8 cellular contexts compared by ENCODE assay signal in genomic region chr10:80504897-80505465, GRCh38. TPM values are rescaled to one million over a fixed set of nuclear protein-coding genes. Genes with fewer than 3 reads are reported as not detected.
A peak's percentile ranks its signal among the peaks of the same experiment; 100 is the strongest.
DNase-seq lines count a peak whose midpoint lies in the region; ATAC-seq and TF ChIP-seq lines count a peak whose summit lies in the region.

No MANE protein-coding gene starts in this region.

- H3K27me3 Mint-ChIP-seq in T-helper 17 cell (no peaks in the 10 kb centered on the region), neural crest cell (ENCODE audit: low read depth) (no peaks in the 10 kb centered on the region)

- H3K27me3 ChIP-seq in BLaER1 treated with 17β-estradiol and CSF1 and Interleukin-3, amounts not matched to agents 10 nM and 100 nM: no peaks in the 10 kb centered on the region
- H3K27me3 ChIP-seq in esophagus muscularis mucosa: no peaks in the 10 kb centered on the region

- H3K9me3 Mint-ChIP-seq in neural crest cell: no peaks in the 10 kb centered on the region

- H3K4me1 Mint-ChIP-seq in T-helper 17 cell (peaks cover 54% of the 10 kb centered on the region), neural crest cell (peaks cover 74% of the 10 kb centered on the region)

- 75% methylated on average over 4 of the region's 5 CpGs for WGBS in esophagus muscularis mucosa

- H3K27ac Mint-ChIP-seq in T-helper 17 cell (peak overlapping the region; percentile 93), neural crest cell (ENCODE audit: unreplicated experiment) (peak overlapping the region; percentile 87)

- peak overlapping the region; percentile 68 for H3K4me3 Mint-ChIP-seq in T-helper 17 cell
- no peak overlapping the region for H3K4me3 Mint-ChIP-seq in neural crest cell

- no peak for TF ChIP-seq POLR2A in esophagus muscularis mucosa (IDR thresholded peaks at IDR 0.05; ENCODE audit: low read depth)

- peaks cover 37 to 83% (median 67%) of the 10 kb centered on the region in 11 experiments; a peak in 21 of 22 replicates for H3K36me3 ChIP-seq in BLaER1 treated with 17β-estradiol and CSF1 and Interleukin-3, amounts not matched to agents 10 nM and 100 nM
- peaks cover 0 to 31% (median 24%) of the 10 kb centered on the region in 4 donors for H3K36me3 ChIP-seq in esophagus muscularis mucosa

- DNase-seq in T-helper 17 cell (no peak), esophagus muscularis mucosa (ENCODE audit: extremely low spot score) (no peak), neural crest cell (ENCODE audit: low read depth, low spot score) (no peak), DMS79 treated with DMSO at 0.1 percent for 48 hours (lab: John Stamatoyannopoulos, UW) (no peak)
- no peak for DNase-seq in effector CD8-positive, alpha-beta T cell (lab: John Stamatoyannopoulos, UW)

- intact Hi-C loops in esophagus muscularis mucosa (cut with DNase I): loop anchor here (2.0 to 5.0 kb wide), 2 partner anchors 60 to 123 kb away; no protein-coding TSS in a partner anchor

- H3K4me3 ChIP-seq in BLaER1 treated with 17β-estradiol and CSF1 and Interleukin-3, amounts not matched to agents 10 nM and 100 nM: peak overlapping the region in 6 of 10 experiments; percentile 3 to 54 (median 31); a peak in 9 of 20 replicates
- no peak overlapping the region for H3K4me3 ChIP-seq in esophagus muscularis mucosa

- H3K27ac ChIP-seq in BLaER1 treated with 17β-estradiol and CSF1 and Interleukin-3, amounts not matched to agents 10 nM and 100 nM: peak overlapping the region; percentile 85 to 97 (median 93)
- H3K27ac ChIP-seq in esophagus muscularis mucosa (replicated peaks in 1 of 4): peak overlapping the region; percentile 57 to 71 (median 64)

- H3K4me1 ChIP-seq in BLaER1 treated with 17β-estradiol and CSF1 and Interleukin-3, amounts not matched to agents 10 nM and 100 nM: peaks cover 100% of the 10 kb centered on the region in 10 experiments
- H3K4me1 ChIP-seq in esophagus muscularis mucosa: peaks cover 75 to 87% (median 78%) of the 10 kb centered on the region in 4 donors

- ATAC-seq in T-helper 17 cell (no peak), GM21515 (IDR thresholded peaks at IDR 0.05; ENCODE audit: unreplicated experiment) (no peak), HG03565 (IDR thresholded peaks at IDR 0.05; ENCODE audit: unreplicated experiment) (no peak)

- no peak for TF ChIP-seq EP300 in esophagus muscularis mucosa (IDR thresholded peaks at IDR 0.05)

- H3K36me3 Mint-ChIP-seq in T-helper 17 cell (ENCODE audit: low read depth) (peaks cover 8% of the 10 kb centered on the region), neural crest cell (ENCODE audit: low read depth) (peaks cover 8% of the 10 kb centered on the region)

- TF ChIP-seq CTCF in esophagus muscularis mucosa (IDR thresholded peaks at IDR 0.05): no peak
- no peak for TF ChIP-seq CTCF in neural crest cell (conservative IDR thresholded peaks at IDR 0.05)

- no peaks in the 10 kb centered on the region for H3K9me3 ChIP-seq in BLaER1 treated with 17β-estradiol and CSF1 and Interleukin-3, amounts not matched to agents 10 nM and 100 nM (replicated peaks in 1 of 11)
- H3K9me3 ChIP-seq in T-helper 17 cell (ENCODE audit: control insufficient read depth, low read length, poor library complexity, severe bottlenecking) (no peaks in the 10 kb centered on the region), esophagus muscularis mucosa (no peaks in the 10 kb centered on the region)

- peak overlapping the region; percentile 72 to 87 (median 82) for H3K9ac ChIP-seq in BLaER1 treated with 17β-estradiol and CSF1 and Interleukin-3, amounts not matched to agents 10 nM and 100 nM

- H3K4me2 ChIP-seq in BLaER1 treated with 17β-estradiol and CSF1 and Interleukin-3, amounts not matched to agents 10 nM and 100 nM: peak overlapping the region; percentile 90 to 99 (median 96)

- H4K20me1 ChIP-seq in BLaER1 treated with 17β-estradiol and CSF1 and Interleukin-3, amounts not matched to agents 10 nM and 100 nM: peaks cover 32 to 87% (median 70%) of the 10 kb centered on the region in 11 experiments

RNA-seq across cellular contexts. Expression of gene SH2D4B, which starts 32.7 kb away (rescaled TPM):
- under 1 TPM; 0.18 to 0.30 TPM for total RNA-seq in T-helper 17 cell
- total RNA-seq in esophagus muscularis mucosa: under 1 TPM in 2 of 4 donors, not detected in 2; 0.26 to 0.42 TPM
- 0.09 and 0.16 TPM in 2 replicates for total RNA-seq in neural crest cell

RNA-seq across cellular contexts. Expression of gene TSPAN14, which starts 50.9 kb away (rescaled TPM):
- total RNA-seq in T-helper 17 cell (100 to 1,000 TPM; 118 to 139 TPM), esophagus muscularis mucosa (10 to 100 TPM; 17.9 to 50.5 (median 38.4) TPM), neural crest cell (140 and 144 TPM in 2 replicates)

Comparison
In these comparisons a context has a peak if more than half of its experiments do, and no peak if none do; other contexts are left out.
1. H3K4me3 ChIP-seq: peak in BLaER1 treated with 17β-estradiol and CSF1 and Interleukin-3, amounts not matched to agents 10 nM and 100 nM (6 of 10); none in esophagus muscularis mucosa (0 of 4).